11 cellular contexts compared by ENCODE assay signal in the genomic region with DNA sequence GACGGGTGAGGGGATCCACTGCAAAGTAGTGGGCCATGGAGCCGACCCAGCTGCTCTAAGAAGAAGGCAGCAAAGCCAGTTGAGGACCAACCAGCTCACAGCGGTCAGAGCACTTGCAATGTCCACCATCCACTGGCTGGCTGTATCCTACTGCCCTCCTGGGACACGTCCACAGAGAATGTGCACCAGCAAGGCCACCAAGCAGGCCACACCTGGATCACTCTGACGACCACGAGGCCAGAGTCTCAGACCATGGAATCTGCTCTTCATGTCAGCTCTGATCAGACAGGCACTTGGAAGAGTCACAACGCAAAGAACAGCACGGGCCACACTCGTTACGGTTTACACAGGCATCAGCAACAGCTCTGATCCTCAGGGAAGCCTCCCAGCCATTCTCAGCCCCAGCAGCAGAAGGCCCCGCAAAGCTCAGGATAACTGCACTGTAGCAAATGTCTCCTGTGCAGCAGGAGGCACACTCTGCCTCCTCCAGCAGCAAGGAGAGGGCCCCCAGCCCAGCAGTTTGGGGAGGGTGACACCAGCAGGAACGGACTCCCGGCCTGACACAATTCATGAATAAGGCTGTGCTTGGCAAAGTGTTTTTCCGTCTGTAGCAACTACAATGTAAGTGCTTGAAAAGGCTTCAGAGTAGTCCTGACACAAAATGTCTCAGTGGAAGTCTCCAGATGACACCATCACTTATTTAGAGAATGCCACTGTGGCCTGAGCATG. TPM values are rescaled to one million over a fixed set of nuclear protein-coding genes. Genes with fewer than 3 reads are reported as not detected.
DNase-seq lines count a peak whose midpoint lies in the region; ATAC-seq and TF ChIP-seq lines count a peak whose summit lies in the region.
"Had no signal": no experiment of that assay in that cellular context is flagged by ENCODE, and none has a peak within 500 bp of the region (broad histone marks: within the 10 kb centered on the region; RNA-seq: fewer than 3 reads in every experiment).

No MANE protein-coding gene starts in this region.

- peaks cover 6% of the 10 kb centered on the region for H3K9me3 Mint-ChIP-seq in activated CD4-positive, alpha-beta T cell treated with anti-CD3 and anti-CD28 coated beads, Interleukin-2, amount 10 ng/mL, durations not matched to agents 7 days and 5 days
- no peaks in the 10 kb centered on the region for H3K9me3 Mint-ChIP-seq in activated T-helper 1 cell treated with anti-CD3 and anti-CD28 coated beads, Interleukin-12 subunit alpha, Interleukin-12 subunit beta, Interleukin-2, Interleukin-4 antibody, amounts not matched to agents 30 ng/mL and 10 ng/mL and 1 ng/mL, durations not matched to agents 14 hours and 24 hours and 36 hours
- peaks cover 0 to 4% of the 10 kb centered on the region in 2 donors for H3K9me3 Mint-ChIP-seq in stimulated activated naive CD8-positive, alpha-beta T cell treated with anti-CD3 and anti-CD28 coated beads, Interleukin-15, amount 100 ng/mL, for 72 hours

- H3K4me3 ChIP-seq in spleen: peak overlapping the region in 1 of 8 donors; percentile 36
- H3K4me3 ChIP-seq: testis had no signal

- 58 to 70% (median 59%) methylated on average over 11 to 14 of the region's 14 CpGs for WGBS in spleen, 5 donors

- CTCF ChIA-PET in activated CD4-positive, alpha-beta T cell treated with anti-CD3 and anti-CD28 coated beads, Interleukin-2, amount 10 ng/mL, durations not matched to agents 7 days and 5 days (lab: Charles Lee): interaction anchor here (0.5 to 2.2 kb wide), 7 partner anchors 10 to 141 kb away, joined by 3 to 7 read pairs (median 3); no protein-coding TSS in a partner anchor

- ATAC-seq in stimulated activated naive CD8-positive, alpha-beta T cell treated with anti-CD3 and anti-CD28 coated beads, Interleukin-15, amount 100 ng/mL, for 72 hours: no peak
- no peak for ATAC-seq in HG02588 (IDR thresholded peaks at IDR 0.05; ENCODE audit: unreplicated experiment)

- H3K36me3 ChIP-seq in spleen: peaks cover 0 to 48% (median 3%) of the 10 kb centered on the region in 6 donors

- TF ChIP-seq POLR2A in spleen (IDR thresholded peaks at IDR 0.05): no peak

- H3K9me3 ChIP-seq in spleen: peaks cover 0 to 9% (median 1%) of the 10 kb centered on the region in 8 donors
- H3K9me3 ChIP-seq: testis had no signal

- H3K27ac ChIP-seq in layer of hippocampus (ENCODE audit: low read depth, low read length): peak overlapping the region; percentile 75
- H3K27ac ChIP-seq in spleen: peak overlapping the region in 4 of 8 donors; percentile 38 to 83 (median 62)
- H3K27ac ChIP-seq: testis had no signal

- peak overlapping the region; percentile 81 for H3K4me3 Mint-ChIP-seq in activated CD4-positive, alpha-beta T cell treated with anti-CD3 and anti-CD28 coated beads, Interleukin-2, amount 10 ng/mL, durations not matched to agents 7 days and 5 days
- H3K4me3 Mint-ChIP-seq in activated T-helper 1 cell treated with anti-CD3 and anti-CD28 coated beads, Interleukin-12 subunit alpha, Interleukin-12 subunit beta, Interleukin-2, Interleukin-4 antibody, amounts not matched to agents 30 ng/mL and 10 ng/mL and 1 ng/mL, durations not matched to agents 14 hours and 24 hours and 36 hours: peak overlapping the region; percentile 81
- H3K4me3 Mint-ChIP-seq in stimulated activated naive CD8-positive, alpha-beta T cell treated with anti-CD3 and anti-CD28 coated beads, Interleukin-15, amount 100 ng/mL, for 72 hours: peak overlapping the region; percentile 73 to 75

- DNase-seq in activated CD4-positive, alpha-beta T cell treated with anti-CD3 and anti-CD28 coated beads, Interleukin-2, amount 10 ng/mL, durations not matched to agents 7 days and 5 days: no peak
- DNase-seq in activated CD4-positive, alpha-beta T cell treated with anti-CD3 and anti-CD28 coated beads for 4 hours: no peak
- DNase-seq in activated T-helper 1 cell treated with anti-CD3 and anti-CD28 coated beads, Interleukin-12 subunit alpha, Interleukin-12 subunit beta, Interleukin-2, Interleukin-4 antibody, amounts not matched to agents 30 ng/mL and 10 ng/mL and 1 ng/mL, durations not matched to agents 14 hours and 24 hours and 36 hours (ENCODE audit: low spot score): no peak
- peak in 1 of 2 donors; percentile 9 for DNase-seq in stimulated activated naive CD8-positive, alpha-beta T cell treated with anti-CD3 and anti-CD28 coated beads, Interleukin-15, amount 100 ng/mL, for 72 hours
- DNase-seq in DMS53 treated with DMSO at 0.1 percent for 48 hours (lab: John Stamatoyannopoulos, UW; ENCODE audit: unreplicated experiment) (no peak), spleen (no peak)
- DNase-seq: NCI-H2171 treated with DMSO at 0.1 percent for 48 hours, testis had no signal

- intact Hi-C loops in activated T-helper 1 cell treated with anti-CD3 and anti-CD28 coated beads, Interleukin-12 subunit alpha, Interleukin-12 subunit beta, Interleukin-2, Interleukin-4 antibody, amounts not matched to agents 30 ng/mL and 10 ng/mL and 1 ng/mL, durations not matched to agents 14 hours and 24 hours and 36 hours (cut with micrococcal nuclease): loop anchor here (1.0 kb wide), 2 partner anchors 8 to 54 kb away; no protein-coding TSS in a partner anchor
- intact Hi-C loops in spleen (cut with DNase I; ENCODE audit: low total_unique reads): loop anchor here (10.0 kb wide), 1 partner anchor 63 kb away; no protein-coding TSS in a partner anchor

- POLR2A ChIA-PET in activated CD4-positive, alpha-beta T cell treated with anti-CD3 and anti-CD28 coated beads, Interleukin-2, amount 10 ng/mL, durations not matched to agents 7 days and 5 days (lab: Charles Lee): interaction anchor here (1.0 kb wide), 1 partner anchor 13 kb away, joined by 3 read pairs; no protein-coding TSS in a partner anchor

- TF ChIP-seq CTCF in spleen (IDR thresholded peaks at IDR 0.05 in 8 of 11, conservative IDR thresholded peaks at IDR 0.05 in 3 of 11): no peak

- H3K27me3 Mint-ChIP-seq in activated CD4-positive, alpha-beta T cell treated with anti-CD3 and anti-CD28 coated beads, Interleukin-2, amount 10 ng/mL, durations not matched to agents 7 days and 5 days: no peaks in the 10 kb centered on the region
- H3K27me3 Mint-ChIP-seq in activated T-helper 1 cell treated with anti-CD3 and anti-CD28 coated beads, Interleukin-12 subunit alpha, Interleukin-12 subunit beta, Interleukin-2, Interleukin-4 antibody, amounts not matched to agents 30 ng/mL and 10 ng/mL and 1 ng/mL, durations not matched to agents 14 hours and 24 hours and 36 hours (ENCODE audit: insufficient read depth): no peaks in the 10 kb centered on the region
- no peaks in the 10 kb centered on the region for H3K27me3 Mint-ChIP-seq in stimulated activated naive CD8-positive, alpha-beta T cell treated with anti-CD3 and anti-CD28 coated beads, Interleukin-15, amount 100 ng/mL, for 72 hours
- H3K27me3 Mint-ChIP-seq: progenitor cell of endocrine pancreas had no signal

- H3K27me3 ChIP-seq in layer of hippocampus (ENCODE audit: control insufficient read depth, insufficient read depth, low read length): no peaks in the 10 kb centered on the region
- no peaks in the 10 kb centered on the region for H3K27me3 ChIP-seq in spleen (replicated peaks in 1 of 7)
- H3K27me3 ChIP-seq: testis had no signal

- H3K4me1 Mint-ChIP-seq in activated CD4-positive, alpha-beta T cell treated with anti-CD3 and anti-CD28 coated beads, Interleukin-2, amount 10 ng/mL, durations not matched to agents 7 days and 5 days: peaks cover 89% of the 10 kb centered on the region
- H3K4me1 Mint-ChIP-seq in activated T-helper 1 cell treated with anti-CD3 and anti-CD28 coated beads, Interleukin-12 subunit alpha, Interleukin-12 subunit beta, Interleukin-2, Interleukin-4 antibody, amounts not matched to agents 30 ng/mL and 10 ng/mL and 1 ng/mL, durations not matched to agents 14 hours and 24 hours and 36 hours (ENCODE audit: low read depth): peaks cover 91% of the 10 kb centered on the region
- peaks cover 100% of the 10 kb centered on the region for H3K4me1 Mint-ChIP-seq in stimulated activated naive CD8-positive, alpha-beta T cell treated with anti-CD3 and anti-CD28 coated beads, Interleukin-15, amount 100 ng/mL, for 72 hours

- H3K4me1 ChIP-seq in spleen: peaks cover 26 to 95% (median 82%) of the 10 kb centered on the region in 6 donors

- H3K27ac Mint-ChIP-seq in activated CD4-positive, alpha-beta T cell treated with anti-CD3 and anti-CD28 coated beads, Interleukin-2, amount 10 ng/mL, durations not matched to agents 7 days and 5 days: peak overlapping the region; percentile 93
- H3K27ac Mint-ChIP-seq in activated T-helper 1 cell treated with anti-CD3 and anti-CD28 coated beads, Interleukin-12 subunit alpha, Interleukin-12 subunit beta, Interleukin-2, Interleukin-4 antibody, amounts not matched to agents 30 ng/mL and 10 ng/mL and 1 ng/mL, durations not matched to agents 14 hours and 24 hours and 36 hours: peak overlapping the region; percentile 96
- H3K27ac Mint-ChIP-seq in stimulated activated naive CD8-positive, alpha-beta T cell treated with anti-CD3 and anti-CD28 coated beads, Interleukin-15, amount 100 ng/mL, for 72 hours: peak overlapping the region; percentile 59 to 88

- peaks cover 74% of the 10 kb centered on the region for H3K36me3 Mint-ChIP-seq in activated CD4-positive, alpha-beta T cell treated with anti-CD3 and anti-CD28 coated beads, Interleukin-2, amount 10 ng/mL, durations not matched to agents 7 days and 5 days (ENCODE audit: low read depth)
- peaks cover 49% of the 10 kb centered on the region for H3K36me3 Mint-ChIP-seq in activated T-helper 1 cell treated with anti-CD3 and anti-CD28 coated beads, Interleukin-12 subunit alpha, Interleukin-12 subunit beta, Interleukin-2, Interleukin-4 antibody, amounts not matched to agents 30 ng/mL and 10 ng/mL and 1 ng/mL, durations not matched to agents 14 hours and 24 hours and 36 hours (ENCODE audit: low read depth)

RNA-seq across cellular contexts. Expression of a gene that starts 15.7 kb away (rescaled TPM):
- total RNA-seq in activated CD4-positive, alpha-beta T cell treated with anti-CD3 and anti-CD28 coated beads, Interleukin-2, amount 10 ng/mL, durations not matched to agents 7 days and 5 days: 100 to 1,000 TPM; 334 to 336 TPM
- total RNA-seq in activated T-helper 1 cell treated with anti-CD3 and anti-CD28 coated beads, Interleukin-12 subunit alpha, Interleukin-12 subunit beta, Interleukin-2, Interleukin-4 antibody, amounts not matched to agents 30 ng/mL and 10 ng/mL and 1 ng/mL, durations not matched to agents 14 hours and 24 hours and 36 hours: 388 and 411 TPM in 2 replicates
- 100 to 1,000 TPM in 6 of 7 donors, 10 to 100 TPM in 1; 81.6 to 193 (median 171) TPM for total RNA-seq in spleen
- 10 to 100 TPM; 23.0 to 32.3 (median 31.5) TPM for polyA plus RNA-seq in spleen
